30 cellular contexts compared by ENCODE assay signal in the genomic region with DNA sequence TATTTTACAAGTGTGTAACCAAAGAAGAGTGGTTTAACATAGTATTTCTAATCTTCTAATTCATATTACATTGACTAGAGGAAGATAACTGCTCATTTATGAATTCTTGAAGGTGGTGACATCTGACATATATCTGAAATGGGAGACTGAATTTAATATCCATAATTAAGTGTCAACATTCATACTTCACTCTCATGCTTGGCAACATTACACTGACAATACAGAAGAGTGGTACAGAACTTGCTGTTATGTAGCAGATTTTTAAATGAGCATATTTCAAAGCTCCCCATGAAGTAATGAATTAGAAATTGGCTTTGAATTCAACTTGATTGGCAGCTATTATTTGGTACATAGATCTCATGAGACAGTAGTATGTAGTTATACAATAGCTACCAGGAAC.
"Had no signal": no experiment of that assay in that cellular context is flagged by ENCODE, and none has a peak within 500 bp of the region (broad histone marks: within the 10 kb centered on the region; RNA-seq: fewer than 3 reads in every experiment).

No MANE protein-coding gene starts in this region.

- H3K9me3 ChIP-seq: adrenal gland, ascending aorta, body of pancreas, breast epithelium had no signal

- H3K27ac ChIP-seq: adrenal gland, ascending aorta, body of pancreas, brain microvascular endothelial cell, breast epithelium, cardiac muscle cell had no signal

- DNase-seq: activated effector memory CD4-positive, alpha-beta T cell treated with anti-CD3 and anti-CD28 coated beads, Interleukin-2, amount 50 U/mL, for 16 hours; activated effector memory CD4-positive, alpha-beta T cell treated with Interleukin-2 at 50 U/mL for 16 hours; activated gamma-delta T cell; activated gamma-delta T cell treated with Interleukin-2 at 50 U/mL for 16 hours; activated naive CD4-positive, alpha-beta T cell; activated naive CD4-positive, alpha-beta T cell treated with anti-CD3 and anti-CD28 coated beads for 36 hours; activated naive CD4-positive, alpha-beta T cell treated with anti-CD3 and anti-CD28 coated beads, Interleukin-2, amount 10 ng/mL, durations not matched to agents 7 days and 5 days; activated naive CD4-positive, alpha-beta T cell treated with anti-CD3 and anti-CD28 coated beads, Interleukin-2, amount 50 U/mL, for 16 hours; activated naive CD4-positive, alpha-beta T cell treated with Interleukin-2 at 50 U/mL for 16 hours; activated naive CD8-positive, alpha-beta T cell treated with anti-CD3 and anti-CD28 coated beads for 36 hours; activated naive CD8-positive, alpha-beta T cell treated with anti-CD3 and anti-CD28 coated beads, Interleukin-2, amount 10 ng/mL, durations not matched to agents 7 days and 5 days; activated naive CD8-positive, alpha-beta T cell treated with anti-CD3 and anti-CD28 coated beads, Interleukin-2, amount 50 U/mL, for 24 hours; activated T-cell treated with anti-CD3 and anti-CD28 coated beads, Interleukin-2, amount 50 U/mL, for 1 hour; activated T-cell treated with anti-CD3 and anti-CD28 coated beads, Interleukin-2, amount 50 U/mL, for 24 hours; activated T-cell treated with anti-CD3 and anti-CD28 coated beads, Interleukin-2, amount 50 U/mL, for 4 hours; activated T-cell treated with anti-CD3 and anti-CD28 coated beads, Interleukin-2, amount 50 U/mL, for 48 hours; activated T-cell treated with anti-CD3 and anti-CD28 coated beads, Interleukin-2, amount 50 U/mL, for 72 hours; adrenal gland; amniotic stem cell; amygdala; anterior cingulate cortex; aorta; body of pancreas; brain microvascular endothelial cell; caudate nucleus; central memory CD4-positive, alpha-beta T cell; cerebellar nuclear complex had no signal

- H3K27me3 ChIP-seq: adrenal gland, ascending aorta, body of pancreas, brain microvascular endothelial cell, breast epithelium, cardiac muscle cell had no signal

- H3K4me3 ChIP-seq: adrenal gland, ascending aorta, body of pancreas, breast epithelium, cardiac muscle cell had no signal

- H3K36me3 ChIP-seq: adrenal gland, ascending aorta, brain microvascular endothelial cell, breast epithelium, cardiac muscle cell had no signal
